1 cellular context compared by ENCODE assay signal in genomic region chr4:183905081-183905592, GRCh38.
TF ChIP-seq lines count a peak whose summit lies in the region.

Gene STOX2 (plus strand): TSS chr4:183905307. CDS start chr4:183906791, 1,484 bp downstream.

TF ChIP-seq in HEK293, 187 proteins besides CTCF, POLR2A, EP300 and RAD21 (continued from another document):
- TF ChIP-seq REST (tag by site-specific recombination; IDR thresholded peaks at IDR 0.05), result no peak
- no peak for TF ChIP-seq TRIM28 (IDR thresholded peaks at IDR 0.05; ENCODE audit: borderline replicate concordance, low read length)
- TF ChIP-seq ZNF184 (tag by site-specific recombination; IDR thresholded peaks at IDR 0.05), result no peak
- peak; percentile 89 for TF ChIP-seq ZBTB8A (tag by site-specific recombination; IDR thresholded peaks at IDR 0.05)
- 0 out of 2 replicates have a peak, but pooled peaks have one; percentile 28 for TF ChIP-seq ZNF660 (tag by site-specific recombination; IDR thresholded peaks at IDR 0.05)
- peak; percentile 94 for TF ChIP-seq ZBTB20 (tag by site-specific recombination; IDR thresholded peaks at IDR 0.05)
- peak; percentile 32; the same call in 1 of the 2 replicates for TF ChIP-seq ZBTB44 (tag by site-specific recombination; IDR thresholded peaks at IDR 0.05)
- TF ChIP-seq ZNF302 (tag by site-specific recombination; IDR thresholded peaks at IDR 0.05; ENCODE audit: low read depth), result no peak
- TF ChIP-seq ZNF623 (tag by site-specific recombination; IDR thresholded peaks at IDR 0.05), result no peak
- peak; percentile 62 for TF ChIP-seq SP2 (tag by site-specific recombination; IDR thresholded peaks at IDR 0.05)
- no peak for TF ChIP-seq INSM2 (tag by site-specific recombination; IDR thresholded peaks at IDR 0.05)
- peak; percentile 13; the same call in 1 of the 2 replicates for TF ChIP-seq SP3 (tag by site-specific recombination; IDR thresholded peaks at IDR 0.05)
- TF ChIP-seq ZNF157 (tag by site-specific recombination; IDR thresholded peaks at IDR 0.05), result no peak
- TF ChIP-seq ZNF341 (tag by site-specific recombination; IDR thresholded peaks at IDR 0.05; ENCODE audit: low read depth), result peak; percentile 90
- no peak for TF ChIP-seq ZBTB6 (tag by site-specific recombination; IDR thresholded peaks at IDR 0.05)
- TF ChIP-seq ZIC2 (tag by site-specific recombination; IDR thresholded peaks at IDR 0.05), result peak; percentile 61; the same call in 1 of the 2 replicates
- no peak for TF ChIP-seq ZNF776 (tag by site-specific recombination; IDR thresholded peaks at IDR 0.05; ENCODE audit: borderline replicate concordance)
